Comparison of ENCODE assay signal across 8 cellular contexts in the genomic region with DNA sequence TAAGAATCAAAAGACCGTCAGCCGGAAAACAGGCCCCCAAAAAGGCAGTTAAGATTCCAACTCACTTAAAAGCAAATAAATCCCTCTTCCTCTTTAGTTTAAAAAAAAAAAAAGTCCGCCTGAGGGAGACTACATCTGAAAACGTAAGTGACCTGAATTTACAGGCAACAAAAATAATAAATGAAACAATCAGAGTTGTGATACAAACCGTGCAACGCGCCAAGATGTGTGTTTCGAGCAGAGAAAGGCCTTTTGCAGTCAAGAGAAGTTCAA. TPM values are rescaled to one million over a fixed set of nuclear protein-coding genes. Genes with fewer than 3 reads are reported as not detected.
DNase-seq lines count a peak whose midpoint lies in the region; ATAC-seq, FAIRE-seq and TF ChIP-seq lines count a peak whose summit lies in the region.

No MANE protein-coding gene starts in this region.

- CTCF ChIA-PET in Panc1 (lab: Charles Lee) = interaction anchor here (1.1 kb wide), 1 partner anchor 148 kb away, joined by 3 read pairs; no protein-coding TSS in a partner anchor

- in situ Hi-C loops in Panc1 (cut with HindIII; ENCODE audit: low pct_unique_long_range_greater_than_20kb, low sequenced_read_pairs) = no loop called here

- peak overlapping the region; percentile 93 for H3K9ac ChIP-seq in DND-41 (ENCODE audit: low read depth, low read length)
- peak overlapping the region; percentile 91 for H3K9ac ChIP-seq in trophoblast cell (ENCODE audit: low read length)

- DNase-seq in DND-41 = no peak
- no peak for DNase-seq in Panc1 (ENCODE audit: low read depth, low spot score)
- DNase-seq in trophoblast cell = no peak
- DNase-seq in activated CD4-positive, CD25-positive, alpha-beta regulatory T cell treated with anti-CD3 and anti-CD28 coated beads, Interleukin-2, amount 50 U/mL, for 72 hours = no peak
- no peak for DNase-seq in posterior cingulate gyrus
- no peak for DNase-seq in GM19239 (ENCODE audit: insufficient read length, low spot score)

- H4K8ac ChIP-seq in trophoblast cell (ENCODE audit: low read depth, low read length) = peak overlapping the region; percentile 94

- no peak overlapping the region for H3K23ac ChIP-seq in trophoblast cell (ENCODE audit: low read length)

- H3K9me3 ChIP-seq in DND-41 (ENCODE audit: insufficient read depth, low read length, severe bottlenecking) (no peaks in the 10 kb centered on the region), Panc1 (ENCODE audit: control insufficient read depth, insufficient read depth, low read depth, low read length) (no peaks in the 10 kb centered on the region), esophagus (ENCODE audit: control insufficient read depth in 2 of 2, insufficient read depth in 1 of 2, low read depth in 1 of 2, low read length in 1 of 2) (no peaks in the 10 kb centered on the region), trophoblast cell (ENCODE audit: insufficient read depth, low read depth, low read length) (no peaks in the 10 kb centered on the region)

- intact Hi-C loops in Panc1 (cut with micrococcal nuclease; ENCODE audit: unreplicated experiment) (loop anchor here (10.0 kb wide), 1 partner anchor 147 kb away; no protein-coding TSS in a partner anchor), posterior cingulate gyrus (cut with DNase I) (loop anchor here (2.0 to 10.0 kb wide), 4 partner anchors 75 to 297 kb away; a partner anchor contains a TSS)

- peaks cover 17% of the 10 kb centered on the region for H3K79me1 ChIP-seq in trophoblast cell (ENCODE audit: low read length)

- peak overlapping the region; percentile 96 for H2BK120ac ChIP-seq in trophoblast cell (ENCODE audit: insufficient read depth, low read length, poor library complexity)

- no TSS peak for BruUV-seq in Panc1 (replicated peaks; lab: Mats Ljungman, UMichigan)

- peak overlapping the region; percentile 99 for H4K12ac ChIP-seq in trophoblast cell (ENCODE audit: low read depth, low read length)

- no peak overlapping the region for H2BK12ac ChIP-seq in trophoblast cell (ENCODE audit: low read length)

- TF ChIP-seq CTCF in DND-41 (IDR thresholded peaks at IDR 0.05; ENCODE audit: borderline replicate concordance, extremely low read depth, low read length, poor library complexity, severe bottlenecking) (no peak), Panc1 (IDR thresholded peaks at IDR 0.05) (no peak)

- peak overlapping the region; percentile 99 for H3K18ac ChIP-seq in trophoblast cell (ENCODE audit: low read length)

- no peak for FAIRE-seq in GM19239 (lab: Jason Lieb, UNC)

- H2BK5ac ChIP-seq in trophoblast cell (ENCODE audit: low read depth, low read length, poor library complexity) = peak overlapping the region; percentile 80

- peak overlapping the region; percentile 99 for H3K4ac ChIP-seq in trophoblast cell (ENCODE audit: low read depth, low read length)

- peaks cover 82% of the 10 kb centered on the region for H3K79me2 ChIP-seq in DND-41 (ENCODE audit: insufficient read depth, low read length)
- H3K79me2 ChIP-seq in trophoblast cell (ENCODE audit: control insufficient read depth, insufficient read depth, low read length, poor library complexity) = peaks cover 29% of the 10 kb centered on the region

- H3K36me3 ChIP-seq in DND-41 (ENCODE audit: insufficient read depth, low read length) (no peaks in the 10 kb centered on the region), Panc1 (ENCODE audit: control insufficient read depth, insufficient read depth, low read length) (peaks cover 9% of the 10 kb centered on the region; the same call in 1 of the 2 replicates), esophagus (ENCODE audit: control insufficient read depth in 2 of 2, insufficient read depth in 2 of 2, low read length in 1 of 2) (no peaks in the 10 kb centered on the region), trophoblast cell (ENCODE audit: control insufficient read depth in 1 of 2, insufficient read depth in 2 of 2, low read length in 2 of 2) (no peaks in the 10 kb centered on the region)

- H3K4me2 ChIP-seq in DND-41 (ENCODE audit: insufficient read depth, low read length) = peak overlapping the region; percentile 88
- peak overlapping the region; percentile 80 for H3K4me2 ChIP-seq in trophoblast cell (ENCODE audit: low read length)

- H3K4me3 ChIP-seq in DND-41 (ENCODE audit: low read depth in 1 of 2, low read length in 2 of 2) (peak overlapping the region; percentile 72 to 83), Panc1 (ENCODE audit: low read depth in 2 of 2, low read length in 2 of 2) (peak overlapping the region; percentile 81 to 87), esophagus (ENCODE audit: low read depth in 1 of 2, low read length in 2 of 2) (peak overlapping the region; percentile 90 to 94), trophoblast cell (ENCODE audit: low read depth, low read length) (peak overlapping the region; percentile 97)

- ATAC-seq in DND-41 (ENCODE audit: insufficient read depth, low read depth) (no peak), Panc1 (no peak), GM21423 (IDR thresholded peaks at IDR 0.05; ENCODE audit: unreplicated experiment) (no peak)

- H2AFZ ChIP-seq in DND-41 (ENCODE audit: low read depth, low read length) = peak overlapping the region; percentile 46
- H2AFZ ChIP-seq in trophoblast cell (ENCODE audit: insufficient read depth, low read length, poor library complexity) = peak overlapping the region; percentile 77

- H2AK5ac ChIP-seq in trophoblast cell (ENCODE audit: low read length) = peak overlapping the region; percentile 49

- WGBS in esophagus, 2 donors = 0 to 1% methylated on average over 8 of the region's 8 CpGs
- WGBS in trophoblast cell (ENCODE audit: extremely low coverage, insufficient coverage, insufficient read length) = no CpG with 5 or more reads among the region's 8 CpGs

- H3K27me3 ChIP-seq in DND-41 (ENCODE audit: insufficient read depth, low read length, poor library complexity) = no peaks in the 10 kb centered on the region
- H3K27me3 ChIP-seq in Panc1 (ENCODE audit: control insufficient read depth, insufficient read depth, low read length) = no peaks in the 10 kb centered on the region
- H3K27me3 ChIP-seq in esophagus (ENCODE audit: control insufficient read depth in 1 of 2, insufficient read depth in 2 of 2, low read length in 2 of 2) = no peaks in the 10 kb centered on the region
- H3K27me3 ChIP-seq in trophoblast cell (ENCODE audit: insufficient read depth, low read length) = no peaks in the 10 kb centered on the region

- peak overlapping the region; percentile 99 for H4K91ac ChIP-seq in trophoblast cell (ENCODE audit: low read depth, low read length)

- POLR2A ChIA-PET in Panc1 (lab: Charles Lee) = interaction anchor here (0.6 kb wide), 1 partner anchor 35 kb away, joined by 6 read pairs; no protein-coding TSS in a partner anchor

- H4K20me1 ChIP-seq in DND-41 (ENCODE audit: insufficient read depth, low read length) = peaks cover 46% of the 10 kb centered on the region

- peak overlapping the region; percentile 93 for H3K27ac ChIP-seq in DND-41 (ENCODE audit: low read length)
- H3K27ac ChIP-seq in Panc1 (ENCODE audit: low read length) = peak overlapping the region; percentile 97
- H3K27ac ChIP-seq in esophagus (ENCODE audit: low read depth in 2 of 2, low read length in 1 of 2) = peak overlapping the region; percentile 99
- H3K27ac ChIP-seq in trophoblast cell (ENCODE audit: low read depth, low read length) = peak overlapping the region; percentile 100

- H3K4me1 ChIP-seq in DND-41 (ENCODE audit: insufficient read depth, low read length) = peaks cover 72% of the 10 kb centered on the region
- peaks cover 47% of the 10 kb centered on the region for H3K4me1 ChIP-seq in Panc1 (ENCODE audit: control insufficient read depth, insufficient read depth, low read length)
- peaks cover 0 to 4% of the 10 kb centered on the region in 2 donors for H3K4me1 ChIP-seq in esophagus (ENCODE audit: control insufficient read depth in 2 of 2, insufficient read depth in 2 of 2, low read length in 1 of 2)
- peaks cover 0 to 2% of the 10 kb centered on the region in 2 experiments for H3K4me1 ChIP-seq in trophoblast cell (ENCODE audit: control insufficient read depth in 1 of 2, insufficient read depth in 2 of 2, low read length in 2 of 2)

- H3K14ac ChIP-seq in trophoblast cell (ENCODE audit: low read length) = peak overlapping the region; percentile 93

RNA-seq across cellular contexts. Expression of a gene that starts 1.1 kb away (rescaled TPM):
- 55.5 TPM for total RNA-seq in Panc1 (2021; ENCODE audit: unreplicated experiment)
- polyA plus RNA-seq in Panc1 (2012; ENCODE audit: insufficient read length) = 20.8 TPM
- polyA plus RNA-seq in esophagus = 10 to 100 TPM; 14.6 to 25.4 TPM
- polyA plus RNA-seq in trophoblast cell (2013) = 34.1 and 34.6 TPM in 2 replicates
